In the genomic region with DNA sequence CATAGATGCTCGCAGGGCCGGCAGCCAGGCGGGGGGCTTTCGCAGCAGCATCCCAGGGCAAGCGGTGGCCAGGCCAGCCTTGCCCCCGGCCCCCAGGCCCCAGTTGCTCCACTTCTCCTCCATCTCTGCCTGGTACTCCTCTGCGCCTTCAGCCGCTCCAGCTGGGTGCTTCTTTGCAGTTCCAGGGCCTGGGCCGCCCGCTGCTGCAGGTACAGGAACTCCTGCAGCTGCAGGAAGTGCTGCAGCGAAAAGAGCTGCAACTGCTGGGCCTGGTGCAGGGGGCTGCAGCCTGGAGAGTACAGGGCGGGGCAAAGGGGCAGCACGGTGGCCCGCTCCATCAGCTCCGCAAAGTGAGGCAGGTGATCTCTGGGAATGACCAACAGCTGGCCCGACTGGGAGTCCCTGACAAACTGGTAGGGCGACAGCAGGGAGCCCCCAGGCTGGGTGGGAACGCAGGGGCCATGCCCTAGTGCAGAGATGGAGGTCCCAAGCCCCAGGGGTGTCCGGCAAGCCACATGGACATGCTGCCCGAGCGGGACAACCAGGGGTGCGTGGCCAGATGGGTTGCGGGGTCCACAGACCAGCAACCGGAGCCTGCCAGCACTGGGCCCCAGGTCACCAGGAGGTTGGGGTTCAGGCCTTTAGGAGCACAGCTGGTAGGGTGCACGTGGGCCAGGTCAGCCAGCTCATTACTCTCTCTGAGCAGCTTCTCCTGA, we compare ENCODE assay signal across 28 cellular contexts.
"Had no signal": no experiment of that assay in that cellular context is flagged by ENCODE, and none has a peak within 500 bp of the region (broad histone marks: within the 10 kb centered on the region; RNA-seq: fewer than 3 reads in every experiment).

No MANE protein-coding gene starts in this region.

- H3K4me3 Mint-ChIP-seq: endodermal cell; immature natural killer cell; naive thymus-derived CD4-positive, alpha-beta T cell; stimulated activated naive B cell treated with anti-CD40 and anti-IgM and Interleukin-4, amounts not matched to agents 10 μg/mL and 1 μg/mL and 100 μg/mL, for 72 hours; type B pancreatic cell had no signal

- H3K27me3 Mint-ChIP-seq: stimulated activated naive B cell treated with anti-CD40 and anti-IgM and Interleukin-4, amounts not matched to agents 10 μg/mL and 1 μg/mL and 100 μg/mL, for 72 hours; type B pancreatic cell had no signal

- ATAC-seq: foreskin keratinocyte; gastroesophageal sphincter; pancreas; stimulated activated naive B cell treated with anti-CD40 and anti-IgM and Interleukin-4, amounts not matched to agents 10 μg/mL and 1 μg/mL and 100 μg/mL, for 72 hours had no signal

- DNase-seq: central memory CD4-positive, alpha-beta T cell; dorsolateral prefrontal cortex; effector CD4-positive, alpha-beta T cell; endodermal cell; foreskin keratinocyte; heart left ventricle; hippocampal formation; immature natural killer cell; islet precursor cell; kidney glomerular epithelial cell; left ventricle myocardium superior; mesenchymal stem cell; midbrain; naive thymus-derived CD4-positive, alpha-beta T cell; retina; sigmoid colon; stimulated activated CD4-positive, alpha-beta T cell treated with anti-CD3 and anti-CD28 coated beads, Interleukin-4, amount 100 ng/mL, for 4 hours; stimulated activated naive B cell treated with anti-CD40 and anti-IgM and Interleukin-4, amounts not matched to agents 10 μg/mL and 1 μg/mL and 100 μg/mL, for 72 hours; stomach; thyroid gland had no signal

- H3K4me3 ChIP-seq: esophagus muscularis mucosa, gastroesophageal sphincter, heart left ventricle, lung, pancreas, sigmoid colon, stomach, thyroid gland had no signal

- H3K27ac Mint-ChIP-seq: immature natural killer cell; naive thymus-derived CD4-positive, alpha-beta T cell; stimulated activated naive B cell treated with anti-CD40 and anti-IgM and Interleukin-4, amounts not matched to agents 10 μg/mL and 1 μg/mL and 100 μg/mL, for 72 hours had no signal

- H3K36me3 ChIP-seq: neutrophil, pancreas, thyroid gland had no signal

- H3K36me3 Mint-ChIP-seq: immature natural killer cell; naive thymus-derived CD4-positive, alpha-beta T cell had no signal

- H3K4me1 ChIP-seq: foreskin keratinocyte, gastroesophageal sphincter, pancreas, thyroid gland had no signal

- H3K27ac ChIP-seq: epithelial cell of prostate, esophagus muscularis mucosa, foreskin keratinocyte, gastroesophageal sphincter, heart left ventricle, neutrophil, pancreas, sigmoid colon, stomach, thyroid gland had no signal

- FAIRE-seq: colon, pancreas had no signal

- H3K9me3 ChIP-seq: esophagus muscularis mucosa, gastroesophageal sphincter, heart left ventricle, neutrophil, pancreas, sigmoid colon, stomach, thyroid gland had no signal

- H3K9me3 Mint-ChIP-seq: endodermal cell; immature natural killer cell; naive thymus-derived CD4-positive, alpha-beta T cell; stimulated activated naive B cell treated with anti-CD40 and anti-IgM and Interleukin-4, amounts not matched to agents 10 μg/mL and 1 μg/mL and 100 μg/mL, for 72 hours; type B pancreatic cell had no signal

- H3K27me3 ChIP-seq: esophagus muscularis mucosa, foreskin keratinocyte, gastroesophageal sphincter, heart left ventricle, neutrophil, pancreas, sigmoid colon, stomach, thyroid gland had no signal
